9 cellular contexts compared by ENCODE assay signal in the genomic region with DNA sequence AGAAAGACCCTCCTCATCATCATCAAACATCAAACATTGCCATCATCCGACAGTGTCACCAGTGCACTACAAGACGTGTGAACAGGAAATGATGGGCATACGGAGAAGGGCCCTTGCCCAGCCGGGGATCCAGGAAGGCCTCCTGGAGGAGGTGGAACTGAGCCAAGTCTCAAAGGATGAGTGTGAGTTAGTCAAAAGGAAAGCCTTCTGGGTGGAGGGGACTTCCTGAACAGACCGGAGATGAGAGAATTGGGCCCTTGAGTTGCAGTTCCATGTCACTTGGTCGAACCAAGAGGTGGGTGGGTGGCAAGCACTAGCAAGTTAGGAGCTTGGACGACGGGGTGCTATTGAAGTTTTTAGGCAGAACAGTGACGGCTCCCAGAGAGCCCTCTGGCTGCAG. TPM values are rescaled to one million over a fixed set of nuclear protein-coding genes. Genes with fewer than 3 reads are reported as not detected.
DNase-seq lines count a peak whose midpoint lies in the region; ATAC-seq lines count a peak whose summit lies in the region.
"Had no signal": no experiment of that assay in that cellular context is flagged by ENCODE, and none has a peak within 500 bp of the region (broad histone marks: within the 10 kb centered on the region; RNA-seq: fewer than 3 reads in every experiment).

No MANE protein-coding gene starts in this region.

- intact Hi-C loops in activated naive CD4-positive, alpha-beta T cell treated with anti-CD3 and anti-CD28 coated beads for 36 hours (cut with micrococcal nuclease): no loop called here

- ATAC-seq in HG02642 (IDR thresholded peaks at IDR 0.05; ENCODE audit: poor library complexity, unreplicated experiment): peak; percentile 72
- peak; percentile 69 to 74 for ATAC-seq in stimulated activated naive B cell treated with anti-CD40 and anti-IgM and Interleukin-4, amounts not matched to agents 10 μg/mL and 1 μg/mL and 100 μg/mL, for 72 hours (replicated peaks)

- H3K27ac Mint-ChIP-seq in activated naive CD4-positive, alpha-beta T cell treated with anti-CD3 and anti-CD28 coated beads for 36 hours: peak overlapping the region; percentile 52
- H3K27ac Mint-ChIP-seq in activated CD4-positive, alpha-beta memory T cell treated with anti-CD3 and anti-CD28 coated beads, Interleukin-2, amount 10 ng/mL, durations not matched to agents 7 days and 5 days: peak overlapping the region; percentile 74
- peak overlapping the region; percentile 97 for H3K27ac Mint-ChIP-seq in stimulated activated naive B cell treated with anti-CD40 and anti-IgM and Interleukin-4, amounts not matched to agents 10 μg/mL and 1 μg/mL and 100 μg/mL, for 72 hours

- no peaks in the 10 kb centered on the region for H3K27me3 Mint-ChIP-seq in activated naive CD4-positive, alpha-beta T cell treated with anti-CD3 and anti-CD28 coated beads for 36 hours (ENCODE audit: low read depth)
- H3K27me3 Mint-ChIP-seq in activated CD4-positive, alpha-beta memory T cell treated with anti-CD3 and anti-CD28 coated beads, Interleukin-2, amount 10 ng/mL, durations not matched to agents 7 days and 5 days: no peaks in the 10 kb centered on the region
- no peaks in the 10 kb centered on the region for H3K27me3 Mint-ChIP-seq in stimulated activated naive B cell treated with anti-CD40 and anti-IgM and Interleukin-4, amounts not matched to agents 10 μg/mL and 1 μg/mL and 100 μg/mL, for 72 hours

- H3K4me1 Mint-ChIP-seq in activated naive CD4-positive, alpha-beta T cell treated with anti-CD3 and anti-CD28 coated beads for 36 hours (ENCODE audit: low read depth): peaks cover 25% of the 10 kb centered on the region
- peaks cover 46% of the 10 kb centered on the region for H3K4me1 Mint-ChIP-seq in activated CD4-positive, alpha-beta memory T cell treated with anti-CD3 and anti-CD28 coated beads, Interleukin-2, amount 10 ng/mL, durations not matched to agents 7 days and 5 days
- H3K4me1 Mint-ChIP-seq in stimulated activated naive B cell treated with anti-CD40 and anti-IgM and Interleukin-4, amounts not matched to agents 10 μg/mL and 1 μg/mL and 100 μg/mL, for 72 hours: peaks cover 68 to 96% of the 10 kb centered on the region in 2 donors

- no peaks in the 10 kb centered on the region for H3K36me3 Mint-ChIP-seq in activated naive CD4-positive, alpha-beta T cell treated with anti-CD3 and anti-CD28 coated beads for 36 hours (ENCODE audit: low read depth)
- H3K36me3 Mint-ChIP-seq in activated CD4-positive, alpha-beta memory T cell treated with anti-CD3 and anti-CD28 coated beads, Interleukin-2, amount 10 ng/mL, durations not matched to agents 7 days and 5 days (ENCODE audit: low read depth): peaks cover 41% of the 10 kb centered on the region
- peaks cover 8 to 24% of the 10 kb centered on the region in 2 donors for H3K36me3 Mint-ChIP-seq in stimulated activated naive B cell treated with anti-CD40 and anti-IgM and Interleukin-4, amounts not matched to agents 10 μg/mL and 1 μg/mL and 100 μg/mL, for 72 hours

- DNase-seq in activated naive CD4-positive, alpha-beta T cell treated with anti-CD3 and anti-CD28 coated beads for 36 hours: peak; percentile 68
- no peak for DNase-seq in activated naive CD4-positive, alpha-beta T cell (lab: John Stamatoyannopoulos, UW)
- DNase-seq in activated CD4-positive, alpha-beta memory T cell treated with anti-CD3 and anti-CD28 coated beads, Interleukin-2, amount 10 ng/mL, durations not matched to agents 7 days and 5 days: peak; percentile 42
- peak; percentile 53 for DNase-seq in stimulated activated naive B cell treated with anti-CD40 and anti-IgM and Interleukin-4, amounts not matched to agents 10 μg/mL and 1 μg/mL and 100 μg/mL, for 72 hours
- DNase-seq in hippocampal formation (lab: John Stamatoyannopoulos, UW) (no peak), KG1 (lab: John Stamatoyannopoulos, UW) (no peak)
- DNase-seq in effector CD8-positive, alpha-beta T cell (lab: John Stamatoyannopoulos, UW): no peak
- DNase-seq: occipital lobe had no signal

- H3K4me3 Mint-ChIP-seq in activated naive CD4-positive, alpha-beta T cell treated with anti-CD3 and anti-CD28 coated beads for 36 hours: no peak overlapping the region
- no peak overlapping the region for H3K4me3 Mint-ChIP-seq in activated CD4-positive, alpha-beta memory T cell treated with anti-CD3 and anti-CD28 coated beads, Interleukin-2, amount 10 ng/mL, durations not matched to agents 7 days and 5 days
- H3K4me3 Mint-ChIP-seq in stimulated activated naive B cell treated with anti-CD40 and anti-IgM and Interleukin-4, amounts not matched to agents 10 μg/mL and 1 μg/mL and 100 μg/mL, for 72 hours: peak overlapping the region in 1 of 2 donors; percentile 61

- POLR2A ChIA-PET in activated CD4-positive, alpha-beta memory T cell treated with anti-CD3 and anti-CD28 coated beads, Interleukin-2, amount 10 ng/mL, durations not matched to agents 7 days and 5 days (lab: Charles Lee): interaction anchor here (0.9 to 1.3 kb wide), 2 partner anchors 17 to 21 kb away, joined by 3 read pairs; no protein-coding TSS in a partner anchor

- no peaks in the 10 kb centered on the region for H3K9me3 Mint-ChIP-seq in activated naive CD4-positive, alpha-beta T cell treated with anti-CD3 and anti-CD28 coated beads for 36 hours
- no peaks in the 10 kb centered on the region for H3K9me3 Mint-ChIP-seq in activated CD4-positive, alpha-beta memory T cell treated with anti-CD3 and anti-CD28 coated beads, Interleukin-2, amount 10 ng/mL, durations not matched to agents 7 days and 5 days
- no peaks in the 10 kb centered on the region for H3K9me3 Mint-ChIP-seq in stimulated activated naive B cell treated with anti-CD40 and anti-IgM and Interleukin-4, amounts not matched to agents 10 μg/mL and 1 μg/mL and 100 μg/mL, for 72 hours

- CTCF ChIA-PET in activated naive CD4-positive, alpha-beta T cell treated with anti-CD3 and anti-CD28 coated beads for 36 hours (lab: Charles Lee): interaction anchor here (1.1 kb wide), 1 partner anchor 9 kb away, joined by 3 read pairs; no protein-coding TSS in a partner anchor
- CTCF ChIA-PET in activated CD4-positive, alpha-beta memory T cell treated with anti-CD3 and anti-CD28 coated beads, Interleukin-2, amount 10 ng/mL, durations not matched to agents 7 days and 5 days (lab: Charles Lee): no interaction called here

RNA-seq across cellular contexts. Expression of gene SEMA4B, which starts 8.5 kb away (rescaled TPM):
- 1 to 10 TPM; 6.8 to 8.6 TPM for total RNA-seq in activated naive CD4-positive, alpha-beta T cell treated with anti-CD3 and anti-CD28 coated beads for 36 hours
- 10 to 100 TPM; 29.7 to 29.9 TPM for total RNA-seq in activated CD4-positive, alpha-beta memory T cell treated with anti-CD3 and anti-CD28 coated beads, Interleukin-2, amount 10 ng/mL, durations not matched to agents 7 days and 5 days

RNA-seq across cellular contexts. Expression of gene CIB1, which starts 24.1 kb away (rescaled TPM):
- total RNA-seq in activated naive CD4-positive, alpha-beta T cell treated with anti-CD3 and anti-CD28 coated beads for 36 hours: 100 to 1,000 TPM; 156 to 171 TPM
- 100 to 1,000 TPM; 118 to 120 TPM for total RNA-seq in activated CD4-positive, alpha-beta memory T cell treated with anti-CD3 and anti-CD28 coated beads, Interleukin-2, amount 10 ng/mL, durations not matched to agents 7 days and 5 days

RNA-seq across cellular contexts. Expression of gene GDPGP1, which starts 24.4 kb away (rescaled TPM):
- 1 to 10 TPM; 1.5 to 3.6 TPM for total RNA-seq in activated naive CD4-positive, alpha-beta T cell treated with anti-CD3 and anti-CD28 coated beads for 36 hours
- 10 to 100 TPM; 10.3 to 10.5 TPM for total RNA-seq in activated CD4-positive, alpha-beta memory T cell treated with anti-CD3 and anti-CD28 coated beads, Interleukin-2, amount 10 ng/mL, durations not matched to agents 7 days and 5 days

RNA-seq across cellular contexts. Expression of gene TTLL13, which starts 39.8 kb away (rescaled TPM):
- total RNA-seq in activated naive CD4-positive, alpha-beta T cell treated with anti-CD3 and anti-CD28 coated beads for 36 hours: under 1 TPM; 0.15 to 0.26 TPM
- under 1 TPM; 0.45 to 0.58 TPM for total RNA-seq in activated CD4-positive, alpha-beta memory T cell treated with anti-CD3 and anti-CD28 coated beads, Interleukin-2, amount 10 ng/mL, durations not matched to agents 7 days and 5 days

RNA-seq across cellular contexts. Expression of gene NGRN, which starts 55.9 kb away (rescaled TPM):
- total RNA-seq in activated naive CD4-positive, alpha-beta T cell treated with anti-CD3 and anti-CD28 coated beads for 36 hours: 10 to 100 TPM; 30.7 to 31.0 TPM
- 10 to 100 TPM; 27.4 to 28.3 TPM for total RNA-seq in activated CD4-positive, alpha-beta memory T cell treated with anti-CD3 and anti-CD28 coated beads, Interleukin-2, amount 10 ng/mL, durations not matched to agents 7 days and 5 days

Comparison
In these comparisons a context has a peak if more than half of its experiments do, and no peak if none do; other contexts are left out.
1. DNase-seq: peak in activated naive CD4-positive, alpha-beta T cell treated with anti-CD3 and anti-CD28 coated beads for 36 hours (single experiment), activated CD4-positive, alpha-beta memory T cell treated with anti-CD3 and anti-CD28 coated beads, Interleukin-2, amount 10 ng/mL, durations not matched to agents 7 days and 5 days (single experiment) and stimulated activated naive B cell treated with anti-CD40 and anti-IgM and Interleukin-4, amounts not matched to agents 10 μg/mL and 1 μg/mL and 100 μg/mL, for 72 hours (single experiment); none in activated naive CD4-positive, alpha-beta T cell (0 of 4), hippocampal formation (0 of 2), KG1 (single experiment) and effector CD8-positive, alpha-beta T cell (single experiment).
2. Peak in every context shown above with its lines, with median percentiles within 50 percentile points of each other: H3K27ac Mint-ChIP-seq.